ENCODE assay signal across 16 cellular contexts in genomic region chr17:73759324-73760185, GRCh38.
DNase-seq lines count a peak whose midpoint lies in the region; ATAC-seq, FAIRE-seq and TF ChIP-seq lines count a peak whose summit lies in the region.
"Had no signal": no experiment of that assay in that cellular context is flagged by ENCODE, and none has a peak within 500 bp of the region (broad histone marks: within the 10 kb centered on the region; RNA-seq: fewer than 3 reads in every experiment).

No MANE protein-coding gene starts in this region.

- H3K56ac ChIP-seq in H1 (replicated peaks; ENCODE audit: insufficient read length, low read depth, low read length), result no peak overlapping the region

- no peak for TF ChIP-seq POLR2A in H1 (IDR thresholded peaks at IDR 0.05; ENCODE audit: control extremely low read depth in 1 of 2, low read depth in 2 of 2, low read length in 2 of 2)

- 72% methylated on average over 21 of the region's 21 CpGs; no CpG with 5 or more reads in 1 of the 2 experiments for WGBS in H1 (ENCODE audit: extremely low coverage in 1 of 2, insufficient coverage in 1 of 2, insufficient read length in 1 of 2, insufficient replicate concordance in 2 of 2, low coverage in 1 of 2, low lambda C conversion rate in 2 of 2, missing lambda C conversion rate in 1 of 2), 2 experiments

- DNase-seq in BE2C, result peak; percentile 56
- DNase-seq in NCI-H345 treated with DMSO at 0.1 percent for 48 hours (lab: John Stamatoyannopoulos, UW; ENCODE audit: unreplicated experiment), result peak; percentile 55
- no peak for DNase-seq in H1 (ENCODE audit: low read depth in 1 of 2, low spot score in 2 of 2)
- no peak for DNase-seq in stimulated activated naive CD4-positive, alpha-beta T cell (lab: John Stamatoyannopoulos, UW)
- no peak for DNase-seq in GM13976 (ENCODE audit: low spot score)
- no peak for DNase-seq in stimulated activated CD4-positive, alpha-beta T cell treated with anti-CD3 and anti-CD28 coated beads, Interleukin-4, amount 100 ng/mL, for 4 hours
- DNase-seq: activated CD4-positive, alpha-beta T cell treated with anti-CD3 and anti-CD28 coated beads for 36 hours; HFFc6; NCI-H446; RPMI8226; spleen; T-helper 2 cell had no signal

- TF ChIP-seq CTCF in BE2C (IDR thresholded peaks at IDR 0.05; ENCODE audit: low read depth, low read length) (no peak), HEK293 (tag by site-specific recombination; IDR thresholded peaks at IDR 0.05) (no peak), H1 (IDR thresholded peaks at IDR 0.05; ENCODE audit: control extremely low read depth in 1 of 3, insufficient read depth in 1 of 3, low read depth in 1 of 3, low read length in 3 of 3) (no peak), GM13976 (IDR thresholded peaks at IDR 0.05; ENCODE audit: borderline replicate concordance, control extremely low read depth, extremely low read depth, insufficient read depth, missing control alignments) (no peak)

- H2BK12ac ChIP-seq in H1 (ENCODE audit: low read depth, low read length), result no peak overlapping the region; the same call in 1 of the 2 replicates

- H3K9me3 ChIP-seq in BE2C (no peaks in the 10 kb centered on the region), HEK293 (ENCODE audit: control insufficient read depth, insufficient read depth, low read depth, low read length) (no peaks in the 10 kb centered on the region), H1 (ENCODE audit: insufficient read depth in 2 of 2, low read depth in 1 of 2, low read length in 1 of 2) (no peaks in the 10 kb centered on the region)
- H3K9me3 ChIP-seq: pancreas, spleen had no signal

- H3K4me2 ChIP-seq in H1 (ENCODE audit: insufficient read depth in 1 of 2, low read depth in 2 of 2, low read length in 2 of 2), result peak overlapping the region; percentile 47 to 57; a peak in 2 of 4 replicates
- H3K4me2 ChIP-seq: KMS-11 had no signal

- POLR2A ChIA-PET in HEK293 (lab: Yijun Ruan, JAX), result interaction anchor here (0.6 kb wide), 1 partner anchor 10 kb away, joined by 3 read pairs; no protein-coding TSS in a partner anchor
- POLR2A ChIA-PET in H1 (lab: Charles Lee; ENCODE audit: partially characterized antibody), result no interaction called here

- H2BK20ac ChIP-seq in H1 (ENCODE audit: low read length), result no peak overlapping the region

- ATAC-seq in GM18502 (IDR thresholded peaks at IDR 0.05; ENCODE audit: poor library complexity, unreplicated experiment), result no peak
- ATAC-seq: activated CD4-positive, alpha-beta T cell treated with anti-CD3 and anti-CD28 coated beads for 36 hours had no signal

- H3K79me1 ChIP-seq in H1 (ENCODE audit: low read depth, low read length), result no peaks in the 10 kb centered on the region

- H3K27ac ChIP-seq in HEK293 (ENCODE audit: extremely low read depth, low read depth, low read length), result no peak overlapping the region
- no peak overlapping the region for H3K27ac ChIP-seq in H1 (ENCODE audit: low read depth, low read length)
- H3K27ac ChIP-seq: KMS-11, pancreas, spleen had no signal

- H3K36me3 ChIP-seq in BE2C (no peaks in the 10 kb centered on the region), HEK293 (ENCODE audit: control insufficient read depth in 2 of 2, insufficient read depth in 1 of 2, low read length in 2 of 2) (no peaks in the 10 kb centered on the region), H1 (ENCODE audit: control insufficient read depth in 2 of 4, insufficient read depth in 4 of 4, low read length in 3 of 4) (no peaks in the 10 kb centered on the region)
- H3K36me3 ChIP-seq: pancreas, spleen had no signal

- H3K9ac ChIP-seq in H1 (replicated peaks in 1 of 4; ENCODE audit: extremely low read depth in 1 of 4, low read depth in 3 of 4, low read length in 3 of 4), result no peak overlapping the region
- H3K9ac ChIP-seq: KMS-11 had no signal

- no peak overlapping the region for H3K18ac ChIP-seq in H1 (ENCODE audit: extremely low read depth, low read length)

- no peak for FAIRE-seq in H1 (lab: Jason Lieb, UNC)
- FAIRE-seq: pancreas had no signal

- no peak overlapping the region for H2BK15ac ChIP-seq in H1 (ENCODE audit: low read length)

- H2BK5ac ChIP-seq in H1 (ENCODE audit: low read depth, low read length), result no peak overlapping the region; the same call in 1 of the 2 replicates

- H2AFZ ChIP-seq in H1 (ENCODE audit: low read length), result no peak overlapping the region

- H2AK5ac ChIP-seq in H1 (ENCODE audit: low read depth, low read length), result no peak overlapping the region

- in situ Hi-C loops in GM13976 (cut with MboI; ENCODE audit: low sequenced_read_pairs, unreplicated experiment), result no loop called here

- no peak overlapping the region for H3K4ac ChIP-seq in H1 (replicated peaks; ENCODE audit: insufficient read length, low read depth, low read length)

- H3K79me2 ChIP-seq in H1 (ENCODE audit: control insufficient read depth in 1 of 2, insufficient read depth in 2 of 2, low read length in 2 of 2), result no peaks in the 10 kb centered on the region

- CTCF ChIA-PET in HEK293 (lab: Yijun Ruan, JAX), result interaction anchor here (0.6 to 1.1 kb wide), 2 partner anchors 9 to 154 kb away, joined by 3 to 4 read pairs; no protein-coding TSS in a partner anchor
- CTCF ChIA-PET in H1 (lab: Charles Lee; ENCODE audit: partially characterized antibody), result interaction anchor here (0.8 to 1.3 kb wide), 6 partner anchors 11 to 82 kb away, joined by 3 to 4 read pairs (median 4); no protein-coding TSS in a partner anchor

- no peak overlapping the region for H3K23ac ChIP-seq in H1 (ENCODE audit: insufficient read length)

- TF ChIP-seq RAD21 in H1 (IDR thresholded peaks at IDR 0.05 in 1 of 2, conservative IDR thresholded peaks at IDR 0.05 in 1 of 2; ENCODE audit: low read depth in 2 of 2, low read length in 2 of 2), result no peak

- H4K8ac ChIP-seq in H1 (ENCODE audit: extremely low read depth, insufficient read depth, low read length), result no peak overlapping the region

- H3K14ac ChIP-seq in H1 (ENCODE audit: insufficient read length), result no peak overlapping the region

- no peak for TF ChIP-seq EP300 in H1 (IDR thresholded peaks at IDR 0.05; ENCODE audit: borderline replicate concordance in 1 of 2, low read depth in 2 of 2, low read length in 2 of 2)

- no peak overlapping the region for H3K4me3 ChIP-seq in BE2C (ENCODE audit: low read depth, low read length)
- no peak overlapping the region for H3K4me3 ChIP-seq in HEK293 (ENCODE audit: low read depth, low read length)
- H3K4me3 ChIP-seq in H1 (ENCODE audit: extremely low read depth in 1 of 4, insufficient read depth in 2 of 4, low read depth in 3 of 4, low read length in 4 of 4), result no peak overlapping the region; a peak in 1 of 8 replicates
- H3K4me3 ChIP-seq: pancreas, spleen had no signal

- H3K27me3 ChIP-seq in BE2C (peaks cover 7% of the 10 kb centered on the region), H1 (replicated peaks in 1 of 4; ENCODE audit: control insufficient read depth in 3 of 4, extremely low read depth in 1 of 4, insufficient read depth in 3 of 4, low read length in 3 of 4) (no peaks in the 10 kb centered on the region; a peak in 1 of 7 replicates)
- H3K27me3 ChIP-seq: pancreas had no signal

- H4K91ac ChIP-seq in H1 (replicated peaks; ENCODE audit: insufficient read length, low read length), result no peak overlapping the region

- no peak overlapping the region for H2BK120ac ChIP-seq in H1 (replicated peaks; ENCODE audit: low read depth, low read length)

- H4K20me1 ChIP-seq in H1 (replicated peaks in 1 of 2; ENCODE audit: control insufficient read depth in 1 of 2, insufficient read depth in 2 of 2, low read length in 2 of 2), result peaks cover 0 to 3% of the 10 kb centered on the region in 2 experiments

- no peak overlapping the region for H4K5ac ChIP-seq in H1 (ENCODE audit: insufficient read length, low read depth, low read length)

- H3K23me2 ChIP-seq in H1 (ENCODE audit: low read depth, low read length), result no peaks in the 10 kb centered on the region

- H3K4me1 ChIP-seq in BE2C (peaks cover 22% of the 10 kb centered on the region), HEK293 (ENCODE audit: control insufficient read depth, insufficient read depth, low read length) (peaks cover 7% of the 10 kb centered on the region), H1 (replicated peaks in 1 of 4; ENCODE audit: control insufficient read depth in 3 of 4, insufficient read depth in 4 of 4, low read length in 3 of 4) (peaks cover 0 to 20% (median 1%) of the 10 kb centered on the region in 4 experiments; a peak in 3 of 7 replicates)
- H3K4me1 ChIP-seq: pancreas had no signal

TF ChIP-seq in HEK293, 187 proteins besides CTCF, POLR2A, EP300 and RAD21 (continues in another document):
- no peak for TF ChIP-seq ZNF701 (tag by site-specific recombination; IDR thresholded peaks at IDR 0.05)

TF ChIP-seq in H1, 55 proteins besides CTCF, POLR2A, EP300 and RAD21:
- TF ChIP-seq BCL11A (IDR thresholded peaks at IDR 0.05; ENCODE audit: low read depth in 2 of 2, low read length in 2 of 2), result no peak
- TF ChIP-seq BRCA1 (IDR thresholded peaks at IDR 0.05; ENCODE audit: low read depth, low read length), result no peak
- TF ChIP-seq ZNF274 (IDR thresholded peaks at IDR 0.05; ENCODE audit: borderline replicate concordance, extremely low read depth, low read length), result no peak
- TF ChIP-seq CBX8 (IDR thresholded peaks at IDR 0.05; ENCODE audit: borderline replicate concordance, low read depth, low read length), result no peak

Comparison
In these comparisons a context has a peak if more than half of its experiments do, and no peak if none do; other contexts are left out.
1. DNase-seq: peak in BE2C (single experiment) and NCI-H345 treated with DMSO at 0.1 percent for 48 hours (single experiment); none in H1 (0 of 2), stimulated activated naive CD4-positive, alpha-beta T cell (0 of 6), GM13976 (single experiment) and stimulated activated CD4-positive, alpha-beta T cell treated with anti-CD3 and anti-CD28 coated beads, Interleukin-4, amount 100 ng/mL, for 4 hours (0 of 2).